In the genomic region with DNA sequence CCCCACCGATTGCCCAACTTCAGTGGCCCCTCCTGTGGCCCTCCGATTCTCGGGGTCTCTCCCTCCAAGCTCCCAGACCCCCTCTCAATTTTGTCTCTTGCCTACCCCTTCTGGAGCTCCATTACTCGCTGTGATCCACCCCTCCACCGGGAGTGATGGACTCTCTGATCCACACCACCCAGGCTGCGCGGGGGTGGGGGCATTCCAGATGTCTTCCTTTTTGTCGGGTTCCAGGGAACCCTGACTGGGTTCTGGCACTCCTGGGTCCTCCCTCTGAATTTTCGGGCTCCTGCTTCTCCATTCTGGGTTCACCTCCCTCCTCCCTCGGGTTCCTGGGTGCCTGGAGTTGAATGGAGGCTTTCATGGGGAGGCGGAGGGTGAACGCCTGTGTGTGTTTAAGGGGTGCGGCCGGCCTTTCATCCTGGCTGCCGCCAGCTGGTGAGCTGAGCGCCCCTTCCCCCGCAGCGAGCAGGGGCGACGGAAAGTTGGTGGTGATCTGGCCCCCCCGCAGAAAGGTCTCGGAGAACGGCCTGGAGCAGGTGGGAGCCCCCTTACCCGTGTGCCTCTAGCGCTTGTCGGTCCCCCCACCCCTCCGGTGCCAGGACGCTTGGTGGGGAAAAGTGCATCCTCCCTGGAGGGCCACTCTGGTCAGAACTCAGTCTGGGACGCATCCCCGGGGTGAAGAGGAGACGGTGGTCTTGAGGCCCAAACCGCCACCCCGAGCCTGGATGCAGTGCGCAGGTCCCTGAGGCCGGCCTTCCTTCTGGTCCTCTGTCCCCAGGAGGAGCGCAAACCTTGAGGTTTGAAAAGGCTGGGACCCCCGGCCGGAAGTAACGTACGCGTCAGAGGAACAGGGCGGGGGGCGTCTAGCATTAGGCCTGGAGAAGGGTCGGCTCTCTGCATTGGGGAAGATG, we compare ENCODE assay signal across 8 cellular contexts. TPM values are rescaled to one million over a fixed set of nuclear protein-coding genes. Genes with fewer than 3 reads are reported as not detected.
DNase-seq lines count a peak whose midpoint lies in the region; ATAC-seq and TF ChIP-seq lines count a peak whose summit lies in the region.

No MANE protein-coding gene starts in this region.

- no peak overlapping the region for H2BK120ac ChIP-seq in mesenchymal stem cell (ENCODE audit: low read depth, low read length)

- H3K27ac ChIP-seq in mesenchymal stem cell (ENCODE audit: low read length, poor library complexity, severe bottlenecking) = no peak overlapping the region
- peak overlapping the region; percentile 67 for H3K27ac ChIP-seq in thymus (ENCODE audit: low read depth)

- peak overlapping the region; percentile 98 for H3K4me3 Mint-ChIP-seq in chondrocyte (ENCODE audit: unreplicated experiment)

- H3K23ac ChIP-seq in mesenchymal stem cell (ENCODE audit: low read length in 2 of 2) = peak overlapping the region in 1 of 2 experiments; percentile 40

- peak overlapping the region; percentile 18 for H2BK15ac ChIP-seq in mesenchymal stem cell (ENCODE audit: low read depth, poor library complexity, severe bottlenecking)

- peak overlapping the region; percentile 47 for H2AFZ ChIP-seq in mesenchymal stem cell (ENCODE audit: low read depth, low read length)

- H3K9me3 Mint-ChIP-seq in chondrocyte (ENCODE audit: low read depth) = no peaks in the 10 kb centered on the region

- peak overlapping the region; percentile 95 for H3K4me2 ChIP-seq in mesenchymal stem cell (ENCODE audit: low read length, poor library complexity, severe bottlenecking)

- H3K4ac ChIP-seq in mesenchymal stem cell (ENCODE audit: low read depth in 1 of 2, low read length in 2 of 2) = peak overlapping the region in 1 of 2 experiments; percentile 11

- WGBS in mesenchymal stem cell = 14% methylated on average over 42 of the region's 44 CpGs
- 1% methylated on average over 44 of the region's 44 CpGs for WGBS in thymus

- no peak for TF ChIP-seq CTCF in chondrocyte (IDR thresholded peaks at IDR 0.05)

- H3K36me3 ChIP-seq in mesenchymal stem cell (ENCODE audit: control insufficient read depth in 1 of 2, insufficient read depth in 2 of 2, low read depth in 1 of 2, low read length in 2 of 2) (no peaks in the 10 kb centered on the region), thymus (ENCODE audit: control insufficient read depth, insufficient read depth) (no peaks in the 10 kb centered on the region)

- H3K9me3 ChIP-seq in mesenchymal stem cell (ENCODE audit: control insufficient read depth, low read length) = no peaks in the 10 kb centered on the region
- H3K9me3 ChIP-seq in thymus (ENCODE audit: control insufficient read depth) = no peaks in the 10 kb centered on the region

- H3K4me1 Mint-ChIP-seq in chondrocyte (ENCODE audit: low read depth) = peaks cover 18% of the 10 kb centered on the region

- H2AK5ac ChIP-seq in mesenchymal stem cell (ENCODE audit: low read length, severe bottlenecking) = no peak overlapping the region

- H3K14ac ChIP-seq in mesenchymal stem cell (ENCODE audit: low read length in 2 of 2) = peak overlapping the region in 1 of 2 experiments; percentile 23

- peak overlapping the region; percentile 92 for H3K27ac Mint-ChIP-seq in chondrocyte (ENCODE audit: unreplicated experiment)

- peaks cover 3% of the 10 kb centered on the region for H3K79me1 ChIP-seq in mesenchymal stem cell (replicated peaks; ENCODE audit: low read length, poor library complexity, severe bottlenecking)

- H3K4me1 ChIP-seq in mesenchymal stem cell (ENCODE audit: control insufficient read depth, insufficient read depth, low read depth, low read length) (peaks cover 29% of the 10 kb centered on the region), thymus (ENCODE audit: control insufficient read depth, insufficient read depth, low read length) (peaks cover 20% of the 10 kb centered on the region)

- H4K8ac ChIP-seq in mesenchymal stem cell (ENCODE audit: low read length) = peak overlapping the region; percentile 35

- H3K27me3 Mint-ChIP-seq in chondrocyte (ENCODE audit: low read depth) = no peaks in the 10 kb centered on the region

- DNase-seq in NCI-H524 (lab: John Stamatoyannopoulos, UW) (peak; percentile 32 to 61), NCI-H524 treated with DMSO at 0.1 percent for 48 hours (lab: John Stamatoyannopoulos, UW) (no peak), OCI-M2 (lab: John Stamatoyannopoulos, UW; ENCODE audit: unreplicated experiment) (peak; percentile 86), chondrocyte (ENCODE audit: low spot score) (no peak), mesenchymal stem cell (peak; percentile 63)

- peak overlapping the region; percentile 69 to 93 for H3K4me3 ChIP-seq in mesenchymal stem cell (ENCODE audit: insufficient read depth in 1 of 2, low read depth in 1 of 2, low read length in 2 of 2)
- H3K4me3 ChIP-seq in thymus (ENCODE audit: low read length) = peak overlapping the region; percentile 66

- H3K9ac ChIP-seq in mesenchymal stem cell (ENCODE audit: low read length) = peak overlapping the region; percentile 90

- no peaks in the 10 kb centered on the region for H3K36me3 Mint-ChIP-seq in chondrocyte (ENCODE audit: low read depth)

- no peak for ATAC-seq in GM19397 (IDR thresholded peaks at IDR 0.05; ENCODE audit: unreplicated experiment)
- no peak for ATAC-seq in HG03139 (IDR thresholded peaks at IDR 0.05; ENCODE audit: unreplicated experiment)

- no peak overlapping the region for H4K91ac ChIP-seq in mesenchymal stem cell (ENCODE audit: low read length)

- H3K18ac ChIP-seq in mesenchymal stem cell (ENCODE audit: low read depth in 1 of 2, low read length in 2 of 2) = peak overlapping the region in 1 of 2 experiments; percentile 4

- peak overlapping the region in 1 of 2 experiments; percentile 38 for H2BK12ac ChIP-seq in mesenchymal stem cell (ENCODE audit: low read length in 2 of 2)

- no peak overlapping the region for H2BK5ac ChIP-seq in mesenchymal stem cell (ENCODE audit: low read depth, low read length, poor library complexity, severe bottlenecking)

- H3K27me3 ChIP-seq in mesenchymal stem cell (ENCODE audit: control insufficient read depth in 1 of 2, insufficient read depth in 1 of 2, low read length in 2 of 2) (peaks cover 0 to 3% of the 10 kb centered on the region in 2 experiments), thymus (ENCODE audit: control insufficient read depth, insufficient read depth) (peaks cover 12% of the 10 kb centered on the region)

RNA-seq across cellular contexts. Expression of a gene that starts 1.6 kb away (rescaled TPM):
- total RNA-seq in chondrocyte = 1.00 to 3.7 TPM (median 2.0 TPM) in 3 replicates
- 0.68 TPM for polyA plus RNA-seq in mesenchymal stem cell (2013, experiment 1 of 2)
- polyA plus RNA-seq in mesenchymal stem cell (2013, experiment 2 of 2) = 0.47 TPM
- 2.9 TPM for polyA plus RNA-seq in thymus

RNA-seq across cellular contexts. Expression of a gene that starts 11.4 kb away (rescaled TPM):
- not detected in 3 replicates for total RNA-seq in chondrocyte
- polyA plus RNA-seq in mesenchymal stem cell (2013, experiment 1 of 2) = not detected
- not detected for polyA plus RNA-seq in mesenchymal stem cell (2013, experiment 2 of 2)
- 0.18 TPM for polyA plus RNA-seq in thymus

RNA-seq across cellular contexts. Expression of a gene that starts 12.3 kb away (rescaled TPM):
- total RNA-seq in chondrocyte = 0.82 to 0.95 TPM (median 0.92 TPM) in 3 replicates
- polyA plus RNA-seq in mesenchymal stem cell (2013, experiment 1 of 2) = 0.43 TPM
- polyA plus RNA-seq in mesenchymal stem cell (2013, experiment 2 of 2) = 0.51 TPM
- polyA plus RNA-seq in thymus = 0.18 TPM

RNA-seq across cellular contexts. Expression of a gene that starts 16.4 kb away (rescaled TPM):
- total RNA-seq in chondrocyte = 41.8 to 48.8 TPM (median 42.5 TPM) in 3 replicates
- polyA plus RNA-seq in mesenchymal stem cell (2013, experiment 1 of 2) = 27.9 TPM
- 26.5 TPM for polyA plus RNA-seq in mesenchymal stem cell (2013, experiment 2 of 2)
- polyA plus RNA-seq in thymus = 43.6 TPM

RNA-seq across cellular contexts. Expression of a gene that starts 42.6 kb away (rescaled TPM):
- 2.5 to 3.0 TPM (median 2.9 TPM) in 3 replicates for total RNA-seq in chondrocyte
- 7.5 TPM for polyA plus RNA-seq in mesenchymal stem cell (2013, experiment 1 of 2)
- 7.9 TPM for polyA plus RNA-seq in mesenchymal stem cell (2013, experiment 2 of 2)
- 19.1 TPM for polyA plus RNA-seq in thymus

Comparison
In these comparisons a context has a peak if more than half of its experiments do, and no peak if none do; other contexts are left out.
1. DNase-seq: peak in NCI-H524 (2 of 2), OCI-M2 (single experiment) and mesenchymal stem cell (single experiment); none in NCI-H524 treated with DMSO at 0.1 percent for 48 hours (single experiment) and chondrocyte (single experiment).